Comparison of ENCODE assay signal across 11 cellular contexts in genomic region chr2:28626891-28627421, GRCh38.
DNase-seq lines count a peak whose midpoint lies in the region; ATAC-seq and TF ChIP-seq lines count a peak whose summit lies in the region.
"Had no signal": no experiment of that assay in that cellular context is flagged by ENCODE, and none has a peak within 500 bp of the region (broad histone marks: within the 10 kb centered on the region; RNA-seq: fewer than 3 reads in every experiment).

No MANE protein-coding gene starts in this region.

- dilution Hi-C loops in mammary epithelial cell (cut with HindIII; ENCODE audit: low sequenced_read_pairs), result no loop called here

- no peaks in the 10 kb centered on the region for H3K27me3 Mint-ChIP-seq in naive B cell

- no peak overlapping the region for H3K4me3 Mint-ChIP-seq in naive B cell

- H3K36me3 ChIP-seq in breast epithelium (no peaks in the 10 kb centered on the region), mammary epithelial cell (ENCODE audit: insufficient read depth, low read length) (no peaks in the 10 kb centered on the region), esophagus (ENCODE audit: control insufficient read depth in 2 of 2, insufficient read depth in 2 of 2, low read length in 1 of 2) (no peaks in the 10 kb centered on the region), uterus (no peaks in the 10 kb centered on the region)

- H3K27ac ChIP-seq in breast epithelium (peak overlapping the region; percentile 90 to 94), mammary epithelial cell (ENCODE audit: insufficient read depth, low read depth, low read length) (no peak overlapping the region), esophagus (ENCODE audit: low read depth in 2 of 2, low read length in 1 of 2) (peak overlapping the region; percentile 75 to 91), uterus (peak overlapping the region; percentile 90 to 98)

- no peaks in the 10 kb centered on the region for H3K36me3 Mint-ChIP-seq in naive B cell

- no peaks in the 10 kb centered on the region for H3K79me2 ChIP-seq in mammary epithelial cell (ENCODE audit: insufficient read depth, low read length)

- H3K4me1 ChIP-seq in breast epithelium, result peaks cover 0 to 2% of the 10 kb centered on the region in 2 donors
- H3K4me1 ChIP-seq in mammary epithelial cell (ENCODE audit: insufficient read depth, low read length), result peaks cover 2% of the 10 kb centered on the region
- peaks cover 4 to 10% of the 10 kb centered on the region in 2 donors for H3K4me1 ChIP-seq in esophagus (ENCODE audit: control insufficient read depth in 2 of 2, insufficient read depth in 2 of 2, low read length in 1 of 2)
- peaks cover 21 to 24% of the 10 kb centered on the region in 2 donors for H3K4me1 ChIP-seq in uterus

- no peaks in the 10 kb centered on the region for H4K20me1 ChIP-seq in mammary epithelial cell (ENCODE audit: insufficient read depth, low read length)

- H3K27ac Mint-ChIP-seq in naive B cell, result peak overlapping the region in 5 of 6 donors; percentile 11 to 78 (median 66)

- H3K4me2 ChIP-seq in mammary epithelial cell (ENCODE audit: insufficient read depth, low read depth, low read length), result no peak overlapping the region

- no TSS peak for BruUV-seq in mammary epithelial cell (replicated peaks; lab: Mats Ljungman, UMichigan)

- H3K4me1 Mint-ChIP-seq in naive B cell, result peaks cover 18 to 40% (median 21%) of the 10 kb centered on the region in 3 donors

- no peak overlapping the region for H2AFZ ChIP-seq in mammary epithelial cell (ENCODE audit: low read depth, low read length)

- no peak for DNase-seq in breast epithelium (ENCODE audit: low spot score in 2 of 2)
- DNase-seq in mammary epithelial cell, result no peak
- DNase-seq in naive B cell, result no peak
- peak; percentile 71 to 84 for DNase-seq in uterus
- no peak for DNase-seq in T-helper 1 cell
- no peak for DNase-seq in RKO (ENCODE audit: low spot score)
- no peak for DNase-seq in NCI-H2081 treated with DMSO at 0.1 percent for 48 hours (lab: John Stamatoyannopoulos, UW)
- DNase-seq: C1 segment of cervical spinal cord; NCI-H1092; stimulated activated CD4-positive, alpha-beta T cell treated with anti-CD3 and anti-CD28 coated beads, Interleukin-4, amount 100 ng/mL, for 24 hours had no signal

- TF ChIP-seq POLR2A in breast epithelium (IDR thresholded peaks at IDR 0.05) (no peak), uterus (IDR thresholded peaks at IDR 0.05) (peak in 1 of 2 donors; percentile 32)

- CTCF ChIA-PET in mammary epithelial cell (lab: Charles Lee; ENCODE audit: low non-redundant PET), result no interaction called here

- H3K27me3 ChIP-seq in breast epithelium (no peaks in the 10 kb centered on the region), mammary epithelial cell (ENCODE audit: insufficient read depth, low read length) (no peaks in the 10 kb centered on the region), esophagus (ENCODE audit: control insufficient read depth in 1 of 2, insufficient read depth in 2 of 2, low read length in 2 of 2) (no peaks in the 10 kb centered on the region), uterus (no peaks in the 10 kb centered on the region)

- H3K9me3 ChIP-seq in breast epithelium (no peaks in the 10 kb centered on the region), mammary epithelial cell (replicated peaks; ENCODE audit: insufficient read depth, low read length) (no peaks in the 10 kb centered on the region), esophagus (ENCODE audit: control insufficient read depth in 2 of 2, insufficient read depth in 1 of 2, low read depth in 1 of 2, low read length in 1 of 2) (no peaks in the 10 kb centered on the region), uterus (no peaks in the 10 kb centered on the region)

- in situ Hi-C loops in mammary epithelial cell (cut with MboI; ENCODE audit: low sequenced_read_pairs in 2 of 2), result no loop called here

- H3K4me3 ChIP-seq in breast epithelium, result no peak overlapping the region
- no peak overlapping the region for H3K4me3 ChIP-seq in mammary epithelial cell (replicated peaks in 1 of 3; ENCODE audit: insufficient read depth in 1 of 3, low read depth in 2 of 3, low read length in 3 of 3)
- no peak overlapping the region for H3K4me3 ChIP-seq in esophagus (ENCODE audit: low read depth in 1 of 2, low read length in 2 of 2)
- no peak overlapping the region for H3K4me3 ChIP-seq in uterus

- intact Hi-C loops in breast epithelium (cut with DNase I; ENCODE audit: low total_unique reads) (no loop called here), mammary epithelial cell (cut with micrococcal nuclease) (no loop called here), uterus (cut with DNase I; ENCODE audit: low total_unique reads) (no loop called here)

- TF ChIP-seq CTCF in breast epithelium (IDR thresholded peaks at IDR 0.05) (no peak), mammary epithelial cell (conservative IDR thresholded peaks at IDR 0.05 in 1 of 2, IDR thresholded peaks at IDR 0.05 in 1 of 2; ENCODE audit: extremely low read depth in 1 of 2, insufficient read depth in 1 of 2, low read depth in 1 of 2, low read length in 2 of 2) (no peak), uterus (IDR thresholded peaks at IDR 0.05) (peak in 1 of 4 experiments; percentile 13)

- no peak for ATAC-seq in naive B cell (ENCODE audit: low read depth in 2 of 2)

- 98% methylated on average over 7 of the region's 7 CpGs for WGBS in mammary epithelial cell (ENCODE audit: low coverage, missing lambda C conversion rate)
- 70 to 80% methylated on average over 7 of the region's 7 CpGs for WGBS in esophagus, 2 donors

- H3K9me3 Mint-ChIP-seq in naive B cell, result no peaks in the 10 kb centered on the region

- H3K9ac ChIP-seq in mammary epithelial cell (ENCODE audit: insufficient read depth, low read length), result no peak overlapping the region

Comparison
In these comparisons a context has a peak if more than half of its experiments do, and no peak if none do; other contexts are left out.
1. DNase-seq: peak in uterus (2 of 2); none in breast epithelium (0 of 2), mammary epithelial cell (single experiment), naive B cell (single experiment), T-helper 1 cell (0 of 5), RKO (single experiment) and NCI-H2081 treated with DMSO at 0.1 percent for 48 hours (single experiment).